19 cellular contexts compared by ENCODE assay signal in genomic region chr7:89607797-89608196, GRCh38.
DNase-seq lines count a peak whose midpoint lies in the region; ATAC-seq, FAIRE-seq and TF ChIP-seq lines count a peak whose summit lies in the region.
"Had no signal": no experiment of that assay in that cellular context is flagged by ENCODE, and none has a peak within 500 bp of the region (broad histone marks: within the 10 kb centered on the region; RNA-seq: fewer than 3 reads in every experiment).

No MANE protein-coding gene starts in this region.

- H3K9ac ChIP-seq in PC-3 (ENCODE audit: low read length): no peak overlapping the region

- no peaks in the 10 kb centered on the region for H3F3A ChIP-seq in PC-3 (ENCODE audit: low read length, unreplicated experiment)

- TF ChIP-seq CTCF in CD4-positive, alpha-beta T cell (IDR thresholded peaks at IDR 0.05): no peak
- TF ChIP-seq CTCF in PC-3 (conservative IDR thresholded peaks at IDR 0.05; ENCODE audit: low read depth, low read length): no peak

- peak overlapping the region; percentile 63 for H3K4me3 Mint-ChIP-seq in CD4-positive, alpha-beta T cell
- H3K4me3 Mint-ChIP-seq in T-helper 2 cell treated with Interferon-gamma antibody and Interleukin-4, amounts not matched to agents 5 μg/mL and 100 μg/mL, for 36 hours: peak overlapping the region; percentile 44
- H3K4me3 Mint-ChIP-seq: CD4-positive, CD25-positive, alpha-beta regulatory T cell had no signal

- no peaks in the 10 kb centered on the region for H3K27me3 Mint-ChIP-seq in CD4-positive, alpha-beta T cell
- H3K27me3 Mint-ChIP-seq in T-helper 2 cell treated with Interferon-gamma antibody and Interleukin-4, amounts not matched to agents 5 μg/mL and 100 μg/mL, for 36 hours (ENCODE audit: low read depth): no peaks in the 10 kb centered on the region
- H3K27me3 Mint-ChIP-seq: CD4-positive, CD25-positive, alpha-beta regulatory T cell had no signal

- no TSS peak for BruUV-seq in PC-3 (replicated peaks; lab: Mats Ljungman, UMichigan)

- H3K27ac Mint-ChIP-seq in CD4-positive, alpha-beta T cell: peak overlapping the region; percentile 81
- H3K27ac Mint-ChIP-seq in T-helper 2 cell treated with Interferon-gamma antibody and Interleukin-4, amounts not matched to agents 5 μg/mL and 100 μg/mL, for 36 hours: peak overlapping the region; percentile 82
- H3K27ac Mint-ChIP-seq: CD4-positive, CD25-positive, alpha-beta regulatory T cell had no signal

- no peak overlapping the region for H3K27ac ChIP-seq in CD4-positive, alpha-beta T cell (ENCODE audit: low read depth, low read length)
- H3K27ac ChIP-seq in PC-3 (ENCODE audit: low read length): no peak overlapping the region
- H3K27ac ChIP-seq: coronary artery, epithelial cell of prostate, right atrium auricular region, WERI-Rb-1 had no signal

- H3K9me2 ChIP-seq in PC-3 (replicated peaks; ENCODE audit: low read length): no peaks in the 10 kb centered on the region

- no peaks in the 10 kb centered on the region for H3K36me3 ChIP-seq in PC-3 (ENCODE audit: low read depth, low read length)
- H3K36me3 ChIP-seq: right atrium auricular region, WERI-Rb-1 had no signal

- intact Hi-C loops in CD4-positive, alpha-beta T cell (cut with DNase I, micrococcal nuclease): no loop called here
- intact Hi-C loops in PC-3 (cut with micrococcal nuclease): no loop called here

- FAIRE-seq in H54 (lab: Jason Lieb, UNC): no peak
- FAIRE-seq: A204.1, islet of Langerhans had no signal

- H3K4me1 Mint-ChIP-seq in CD4-positive, alpha-beta T cell (ENCODE audit: low read depth): peaks cover 74% of the 10 kb centered on the region
- H3K4me1 Mint-ChIP-seq in T-helper 2 cell treated with Interferon-gamma antibody and Interleukin-4, amounts not matched to agents 5 μg/mL and 100 μg/mL, for 36 hours (ENCODE audit: low read depth): peaks cover 46% of the 10 kb centered on the region

- no peaks in the 10 kb centered on the region for H3K27me3 ChIP-seq in CD4-positive, alpha-beta T cell (ENCODE audit: control insufficient read depth, insufficient read depth, low read length)
- H3K27me3 ChIP-seq in PC-3 (ENCODE audit: low read length): no peaks in the 10 kb centered on the region
- H3K27me3 ChIP-seq: right atrium auricular region had no signal

- CTCF ChIA-PET in CD4-positive, alpha-beta T cell (lab: Charles Lee): no interaction called here
- CTCF ChIA-PET in PC-3 (lab: Charles Lee): no interaction called here

- no peak overlapping the region for H3K4me2 ChIP-seq in PC-3 (ENCODE audit: low read length)

- H3K9me3 Mint-ChIP-seq in CD4-positive, alpha-beta T cell: peaks cover 2% of the 10 kb centered on the region
- peaks cover 21% of the 10 kb centered on the region for H3K9me3 Mint-ChIP-seq in T-helper 2 cell treated with Interferon-gamma antibody and Interleukin-4, amounts not matched to agents 5 μg/mL and 100 μg/mL, for 36 hours

- TF ChIP-seq POLR2A in H54 (IDR thresholded peaks at IDR 0.05; ENCODE audit: low read depth, low read length): no peak

- DNase-seq in NCI-H748 (lab: John Stamatoyannopoulos, UW; ENCODE audit: unreplicated experiment) (peak; percentile 34), NCI-H748 treated with DMSO at 0.1 percent for 48 hours (lab: John Stamatoyannopoulos, UW) (no peak), iPS-NIHi7 (ENCODE audit: extremely low spot score) (peak; percentile 9), H54 (ENCODE audit: insufficient read length, low spot score) (no peak), RKO (ENCODE audit: low spot score) (no peak), PC-3 (no peak)
- DNase-seq in CD4-positive, alpha-beta T cell: peak in 4 of 10 experiments; percentile 1 to 42 (median 18)
- peak; percentile 44 for DNase-seq in T-helper 2 cell treated with Interferon-gamma antibody and Interleukin-4, amounts not matched to agents 5 μg/mL and 100 μg/mL, for 36 hours (ENCODE audit: low spot score)
- DNase-seq: NCI-H1436 treated with DMSO at 0.1 percent for 48 hours, NCI-H446, OCI-M1, trophoblast cell, WERI-Rb-1 had no signal

- peaks cover 4% of the 10 kb centered on the region for H3K36me3 Mint-ChIP-seq in CD4-positive, alpha-beta T cell (ENCODE audit: low read depth)
- peaks cover 7% of the 10 kb centered on the region for H3K36me3 Mint-ChIP-seq in T-helper 2 cell treated with Interferon-gamma antibody and Interleukin-4, amounts not matched to agents 5 μg/mL and 100 μg/mL, for 36 hours (ENCODE audit: low read depth)
- H3K36me3 Mint-ChIP-seq: CD4-positive, CD25-positive, alpha-beta regulatory T cell had no signal

- peak; percentile 66 for ATAC-seq in CD4-positive, alpha-beta T cell (ENCODE audit: poor library complexity)
- no peak for ATAC-seq in PC-3

- H4K20me1 ChIP-seq in PC-3 (ENCODE audit: low read length): no peaks in the 10 kb centered on the region

- no peak overlapping the region for H3K4me3 ChIP-seq in PC-3 (ENCODE audit: low read length)
- H3K4me3 ChIP-seq: coronary artery, right atrium auricular region had no signal

- H3K79me2 ChIP-seq in PC-3 (ENCODE audit: low read length): no peaks in the 10 kb centered on the region

- POLR2A ChIA-PET in CD4-positive, alpha-beta T cell (lab: Charles Lee): interaction anchor here (0.6 to 0.9 kb wide), 3 partner anchors 10 to 1389 kb away, joined by 3 to 5 read pairs (median 3); no protein-coding TSS in a partner anchor
- POLR2A ChIA-PET in PC-3 (lab: Charles Lee; ENCODE audit: unreplicated experiment): no interaction called here

- H2AFZ ChIP-seq in PC-3 (ENCODE audit: low read length): no peak overlapping the region

- H3K9me3 ChIP-seq in CD4-positive, alpha-beta T cell (ENCODE audit: control insufficient read depth, low read length): no peaks in the 10 kb centered on the region
- 0 out of 2 replicates have a peak, but pooled peaks cover 4% of the 10 kb centered on the region for H3K9me3 ChIP-seq in PC-3 (ENCODE audit: low read length)
- H3K9me3 ChIP-seq: right atrium auricular region had no signal

- no peaks in the 10 kb centered on the region for H3K4me1 ChIP-seq in PC-3 (ENCODE audit: insufficient read depth, low read length)
- H3K4me1 ChIP-seq: right atrium auricular region had no signal

Comparison
In these comparisons a context has a peak if more than half of its experiments do, and no peak if none do; other contexts are left out.
1. DNase-seq: peak in NCI-H748 (single experiment), T-helper 2 cell treated with Interferon-gamma antibody and Interleukin-4, amounts not matched to agents 5 μg/mL and 100 μg/mL, for 36 hours (single experiment) and iPS-NIHi7 (single experiment); none in NCI-H748 treated with DMSO at 0.1 percent for 48 hours (single experiment), H54 (single experiment), RKO (single experiment) and PC-3 (single experiment).